In the genomic region with DNA sequence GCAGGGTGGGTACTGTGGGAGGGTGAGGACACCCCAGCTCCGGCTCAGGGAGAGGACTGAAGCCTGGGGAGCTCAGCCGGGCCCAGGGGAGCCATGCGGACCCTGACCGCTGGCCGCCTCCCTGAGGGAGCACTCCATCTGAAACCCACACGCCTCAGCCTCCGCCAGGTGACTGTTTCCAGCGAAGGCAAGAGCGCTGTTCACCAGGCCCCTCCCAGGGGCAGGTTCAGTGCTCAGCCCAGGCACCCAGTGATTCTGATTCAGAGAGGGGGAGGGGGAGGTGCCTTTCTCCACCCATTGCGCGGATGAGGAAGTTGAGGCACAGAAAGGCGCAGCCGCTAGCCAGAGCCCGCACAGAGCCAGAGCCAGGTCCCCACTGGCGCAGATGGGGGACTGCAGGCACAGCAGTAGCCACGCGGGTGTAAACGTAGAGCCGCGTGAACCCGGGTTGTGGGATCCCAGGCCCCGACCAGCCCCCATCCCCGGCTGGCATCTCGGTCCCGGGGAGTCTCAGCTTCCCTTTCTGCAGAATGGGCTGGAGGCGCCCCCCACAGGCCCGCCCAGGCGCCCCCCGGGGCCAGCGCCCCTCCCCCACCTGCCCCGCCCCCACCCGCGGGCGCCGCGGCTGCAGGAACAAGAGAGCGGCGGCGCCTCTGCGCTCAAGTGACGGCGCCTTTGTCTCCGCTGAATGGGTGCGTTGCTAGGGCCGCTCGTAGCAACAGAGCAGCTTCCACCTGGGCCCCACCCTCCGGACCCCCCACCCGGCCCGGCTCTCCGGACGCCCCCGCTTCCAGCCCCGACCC, we compare ENCODE assay signal across 12 cellular contexts. TPM values are rescaled to one million over a fixed set of nuclear protein-coding genes. Genes with fewer than 3 reads are reported as not detected.
DNase-seq lines count a peak whose midpoint lies in the region; ATAC-seq and TF ChIP-seq lines count a peak whose summit lies in the region.
"Had no signal": no experiment of that assay in that cellular context is flagged by ENCODE, and none has a peak within 500 bp of the region (broad histone marks: within the 10 kb centered on the region; RNA-seq: fewer than 3 reads in every experiment).

No MANE protein-coding gene starts in this region.

- no peak for TF ChIP-seq CTCF in epithelial cell of esophagus (IDR thresholded peaks at IDR 0.05; ENCODE audit: insufficient read depth, low read depth, low read length, missing control alignments)
- no peak for TF ChIP-seq CTCF in psoas muscle (IDR thresholded peaks at IDR 0.05)
- no peak for TF ChIP-seq CTCF in RWPE1 (conservative IDR thresholded peaks at IDR 0.05; ENCODE audit: low read depth)
- no peak for TF ChIP-seq CTCF in tibial nerve (IDR thresholded peaks at IDR 0.05)

- CTCF ChIA-PET in RWPE1 (lab: Yijun Ruan, JAX): interaction anchor here (0.8 to 1.9 kb wide), 2 partner anchors 61 to 204 kb away, joined by 3 to 5 read pairs; no protein-coding TSS in a partner anchor

- H3K27ac ChIP-seq in psoas muscle (no peak overlapping the region), RWPE1 (no peak overlapping the region), tibial nerve (no peak overlapping the region)
- H3K27ac ChIP-seq: SK-N-MC had no signal

- 12 to 17% (median 15%) methylated on average over 33 to 53 of the region's 53 CpGs for WGBS in psoas muscle, 3 donors
- WGBS in tibial nerve, 2 donors: 29 to 57% methylated on average over 7 to 11 of the region's 53 CpGs

- POLR2A ChIA-PET in RWPE1 (lab: Yijun Ruan, JAX; ENCODE audit: low non-redundant PET): no interaction called here

- intact Hi-C loops in psoas muscle (cut with DNase I): no loop called here

- no peaks in the 10 kb centered on the region for H3K36me3 ChIP-seq in psoas muscle (ENCODE audit: insufficient read depth in 1 of 2, low read depth in 1 of 2)
- H3K36me3 ChIP-seq in tibial nerve: no peaks in the 10 kb centered on the region

- ATAC-seq in psoas muscle (no peak), GM19463 (IDR thresholded peaks at IDR 0.05; ENCODE audit: unreplicated experiment) (no peak)

- no peak for TF ChIP-seq POLR2A in tibial nerve (IDR thresholded peaks at IDR 0.05)

- DNase-seq in NCI-H2227 (lab: John Stamatoyannopoulos, UW; ENCODE audit: unreplicated experiment) (peak; percentile 39), NCI-H2227 treated with DMSO at 0.1 percent for 48 hours (lab: John Stamatoyannopoulos, UW) (no peak), NCI-H2107 treated with DMSO at 0.1 percent for 48 hours (lab: John Stamatoyannopoulos, UW; ENCODE audit: unreplicated experiment) (peak; percentile 16), epithelial cell of esophagus (ENCODE audit: low read depth) (peak; percentile 10), psoas muscle (peak in 1 of 2 donors; percentile 39), RWPE1 (ENCODE audit: low spot score) (no peak), tibial nerve (ENCODE audit: low spot score in 2 of 2) (no peak)
- DNase-seq: activated T-cell treated with anti-CD3 and anti-CD28 coated beads for 4 hours, HFFc6 had no signal

- peaks cover 0 to 72% (median 25%) of the 10 kb centered on the region in 3 donors for H3K27me3 ChIP-seq in psoas muscle (ENCODE audit: insufficient read depth in 3 of 3, low read length in 2 of 3)
- peaks cover 0 to 82% of the 10 kb centered on the region in 2 donors for H3K27me3 ChIP-seq in tibial nerve

- no peaks in the 10 kb centered on the region for H3K9me3 ChIP-seq in psoas muscle
- no peaks in the 10 kb centered on the region for H3K9me3 ChIP-seq in tibial nerve

- no peak for TF ChIP-seq EP300 in tibial nerve (IDR thresholded peaks at IDR 0.05)

- H3K4me1 ChIP-seq in psoas muscle: no peaks in the 10 kb centered on the region
- peaks cover 0 to 12% (median 0%) of the 10 kb centered on the region in 4 donors for H3K4me1 ChIP-seq in tibial nerve

- H3K4me3 ChIP-seq in epithelial cell of esophagus (ENCODE audit: low read length) (no peak overlapping the region), psoas muscle (peak overlapping the region; percentile 32), tibial nerve (peak overlapping the region in 1 of 4 donors; percentile 14)
- H3K4me3 ChIP-seq: SK-N-MC had no signal

RNA-seq across cellular contexts. Expression of gene ADGRD2, which starts 27.2 kb away (rescaled TPM):
- total RNA-seq in psoas muscle: not detected
- not detected for polyA plus RNA-seq in psoas muscle
- not detected for total RNA-seq in tibial nerve
- total RNA-seq: HFFc6 had no signal
- polyA plus RNA-seq: IgD-negative memory B cell had no signal

RNA-seq across cellular contexts. Expression of gene NR5A1, which starts 29.8 kb away (rescaled TPM):
- under 1 TPM in 2 of 4 donors, not detected in 2; 0.65 to 0.75 TPM for total RNA-seq in psoas muscle
- polyA plus RNA-seq in psoas muscle: under 1 TPM in 2 of 3 donors, not detected in 1; 0.01 to 0.04 TPM
- total RNA-seq in tibial nerve: not detected
- total RNA-seq: HFFc6 had no signal
- polyA plus RNA-seq: IgD-negative memory B cell had no signal

Comparison
In these comparisons a context has a peak if more than half of its experiments do, and no peak if none do; other contexts are left out.
1. DNase-seq: peak in NCI-H2227 (single experiment), NCI-H2107 treated with DMSO at 0.1 percent for 48 hours (single experiment) and epithelial cell of esophagus (single experiment); none in NCI-H2227 treated with DMSO at 0.1 percent for 48 hours (single experiment), RWPE1 (single experiment) and tibial nerve (0 of 2).